ENCODE assay signal across 29 cellular contexts in genomic region chr6:168228676-168229367, GRCh38.
"Had no signal": no experiment of that assay in that cellular context is flagged by ENCODE, and none has a peak within 500 bp of the region (broad histone marks: within the 10 kb centered on the region; RNA-seq: fewer than 3 reads in every experiment).

No MANE protein-coding gene starts in this region.

- H3K4me3 ChIP-seq: neural progenitor cell, ovary, psoas muscle, right lobe of liver, sigmoid colon, spleen, suprapubic skin, testis, tibial artery, transverse colon, upper lobe of right lung, uterus had no signal

- H3K36me3 ChIP-seq: neural progenitor cell, neutrophil, ovary, right lobe of liver, sigmoid colon, spleen, suprapubic skin, tibial artery, transverse colon, upper lobe of right lung, uterus had no signal

- H3K4me2 ChIP-seq: neural progenitor cell had no signal

- H3K4me1 Mint-ChIP-seq: naive B cell; naive thymus-derived CD8-positive, alpha-beta T cell; stimulated activated memory B cell treated with anti-CD40 and anti-IgM and Interleukin-4, amounts not matched to agents 10 μg/mL and 1 μg/mL and 100 μg/mL, for 72 hours; stimulated activated naive CD8-positive, alpha-beta T cell treated with anti-CD3 and anti-CD28 coated beads, Interleukin-15, amount 100 ng/mL, for 72 hours had no signal

- H3K9me3 Mint-ChIP-seq: naive thymus-derived CD8-positive, alpha-beta T cell; neural progenitor cell; stimulated activated memory B cell treated with anti-CD40 and anti-IgM and Interleukin-4, amounts not matched to agents 10 μg/mL and 1 μg/mL and 100 μg/mL, for 72 hours; stimulated activated naive CD8-positive, alpha-beta T cell treated with anti-CD3 and anti-CD28 coated beads, Interleukin-15, amount 100 ng/mL, for 72 hours; type B pancreatic cell had no signal

- H3K9ac ChIP-seq: neural progenitor cell, parathyroid adenoma had no signal

- H3K4me1 ChIP-seq: parathyroid adenoma, psoas muscle, right lobe of liver, spleen, testis, upper lobe of right lung, uterus had no signal

- ATAC-seq: naive thymus-derived CD8-positive, alpha-beta T cell; psoas muscle; right cardiac atrium; right lobe of liver; stimulated activated memory B cell treated with anti-CD40 and anti-IgM and Interleukin-4, amounts not matched to agents 10 μg/mL and 1 μg/mL and 100 μg/mL, for 72 hours; stimulated activated naive CD8-positive, alpha-beta T cell treated with anti-CD3 and anti-CD28 coated beads, Interleukin-15, amount 100 ng/mL, for 72 hours; stimulated activated naive CD8-positive, alpha-beta T cell treated with anti-CD3 and anti-CD28 coated beads, Interleukin-15, Interleukin-2, amounts not matched to agents 100 U/mL and 50 U/mL, for 24 hours; upper lobe of right lung had no signal

- H3K27ac Mint-ChIP-seq: naive thymus-derived CD8-positive, alpha-beta T cell; neural progenitor cell; stimulated activated memory B cell treated with anti-CD40 and anti-IgM and Interleukin-4, amounts not matched to agents 10 μg/mL and 1 μg/mL and 100 μg/mL, for 72 hours; stimulated activated naive CD8-positive, alpha-beta T cell treated with anti-CD3 and anti-CD28 coated beads, Interleukin-15, amount 100 ng/mL, for 72 hours; type B pancreatic cell had no signal

- FAIRE-seq: small intestine had no signal

- H2AFZ ChIP-seq: neural progenitor cell, parathyroid adenoma had no signal

- H3K4me3 Mint-ChIP-seq: naive B cell; naive thymus-derived CD8-positive, alpha-beta T cell; neural progenitor cell; stimulated activated memory B cell treated with anti-CD40 and anti-IgM and Interleukin-4, amounts not matched to agents 10 μg/mL and 1 μg/mL and 100 μg/mL, for 72 hours; stimulated activated naive CD8-positive, alpha-beta T cell treated with anti-CD3 and anti-CD28 coated beads, Interleukin-15, amount 100 ng/mL, for 72 hours; type B pancreatic cell had no signal

- H3K79me2 ChIP-seq: parathyroid adenoma had no signal

- H3K9me3 ChIP-seq: neutrophil, ovary, psoas muscle, right lobe of liver, sigmoid colon, spleen, suprapubic skin, testis, tibial artery, transverse colon, upper lobe of right lung, uterus had no signal

- DNase-seq: naive B cell; naive thymus-derived CD8-positive, alpha-beta T cell; ovary; psoas muscle; right cardiac atrium; right lobe of liver; sigmoid colon; small intestine; spleen; stimulated activated CD4-positive, alpha-beta T cell treated with anti-CD3 and anti-CD28 coated beads, Interleukin-12 subunit alpha, Interleukin-12 subunit beta, amount 100 ng/mL, for 4 hours; stimulated activated CD4-positive, alpha-beta T cell treated with anti-CD3 and anti-CD28 coated beads, Interleukin-1b, Interleukin-23, amount 100 ng/mL, for 48 hours; stimulated activated CD4-positive, alpha-beta T cell treated with anti-CD3 and anti-CD28 coated beads, Interleukin-4, amount 100 ng/mL, for 1 hour; stimulated activated CD4-positive, alpha-beta T cell treated with anti-CD3 and anti-CD28 coated beads, Interleukin-4, amount 100 ng/mL, for 4 hours; stimulated activated CD8-positive, alpha-beta memory T cell treated with anti-CD3 and anti-CD28 coated beads, Interleukin-4, amount 100 ng/mL, for 48 hours; stimulated activated naive CD4-positive, alpha-beta T cell; stimulated activated naive CD8-positive, alpha-beta T cell treated with anti-CD3 and anti-CD28 coated beads, Interleukin-15, amount 100 ng/mL, for 72 hours; stimulated activated naive CD8-positive, alpha-beta T cell treated with anti-CD3 and anti-CD28 coated beads, Interleukin-15, Interleukin-2, amounts not matched to agents 100 U/mL and 50 U/mL, for 24 hours; substantia nigra; testis; tibial artery; transverse colon; upper lobe of right lung; uterus had no signal

- H3K27me3 ChIP-seq: neural progenitor cell, ovary, right lobe of liver, sigmoid colon, testis, tibial artery, uterus had no signal

- H3K36me3 Mint-ChIP-seq: naive B cell; naive thymus-derived CD8-positive, alpha-beta T cell; neural progenitor cell; stimulated activated memory B cell treated with anti-CD40 and anti-IgM and Interleukin-4, amounts not matched to agents 10 μg/mL and 1 μg/mL and 100 μg/mL, for 72 hours; type B pancreatic cell had no signal

- H3K27ac ChIP-seq: neural progenitor cell, neutrophil, ovary, parathyroid adenoma, psoas muscle, right lobe of liver, sigmoid colon, spleen, suprapubic skin, testis, tibial artery, transverse colon, upper lobe of right lung, uterus had no signal
